Comparison of ENCODE assay signal across 18 cellular contexts in genomic region chr17:51150932-51151331, GRCh38. TPM values are rescaled to one million over a fixed set of nuclear protein-coding genes. Genes with fewer than 3 reads are reported as not detected.
A peak's percentile ranks its signal among the peaks of the same experiment; 100 is the strongest.
DNase-seq lines count a peak whose midpoint lies in the region; ATAC-seq and TF ChIP-seq lines count a peak whose summit lies in the region.
"Had no signal": no experiment of that assay in that cellular context is flagged by ENCODE, and none has a peak within 500 bp of the region (broad histone marks: within the 10 kb centered on the region; RNA-seq: fewer than 3 reads in every experiment).

No MANE protein-coding gene starts in this region.

- H3K36me3 Mint-ChIP-seq in activated naive CD4-positive, alpha-beta T cell treated with anti-CD3 and anti-CD28 coated beads, Interleukin-2, amount 50 U/mL, for 24 hours = no peaks in the 10 kb centered on the region

- H3K9me3 Mint-ChIP-seq in activated naive CD4-positive, alpha-beta T cell treated with anti-CD3 and anti-CD28 coated beads, Interleukin-2, amount 50 U/mL, for 24 hours = no peaks in the 10 kb centered on the region
- H3K9me3 Mint-ChIP-seq: CD8-positive, alpha-beta T cell; GM23338 had no signal

- no peak overlapping the region for H3K4me3 ChIP-seq in HCT116 (replicated peaks in 1 of 2; ENCODE audit: low read depth in 1 of 2, low read length in 2 of 2)
- no peak overlapping the region for H3K4me3 ChIP-seq in Panc1 (ENCODE audit: low read depth in 2 of 2, low read length in 2 of 2)
- no peak overlapping the region for H3K4me3 ChIP-seq in osteoblast (ENCODE audit: insufficient read depth, low read length)
- H3K4me3 ChIP-seq: BLaER1 treated with 17β-estradiol and CSF1 and Interleukin-3, amounts not matched to agents 10 nM and 100 nM; GM23338; K562 had no signal

- H2AFZ ChIP-seq in HCT116 (ENCODE audit: low read depth, low read length, poor library complexity, severe bottlenecking) (peak overlapping the region; percentile 0), osteoblast (ENCODE audit: low read length) (no peak overlapping the region)
- H2AFZ ChIP-seq: GM23338 had no signal

- peaks cover 14 to 30% of the 10 kb centered on the region in 2 experiments for H3K4me1 ChIP-seq in HCT116 (ENCODE audit: control insufficient read depth in 1 of 2, insufficient read depth in 2 of 2, low read length in 2 of 2)
- H3K4me1 ChIP-seq in Panc1 (ENCODE audit: control insufficient read depth, insufficient read depth, low read length) = peaks cover 11% of the 10 kb centered on the region; the same call in 1 of the 2 replicates
- H3K4me1 ChIP-seq in osteoblast (ENCODE audit: insufficient read depth, low read length) = peaks cover 17% of the 10 kb centered on the region

- TF ChIP-seq CTCF in HCT116 (IDR thresholded peaks at IDR 0.05 in 2 of 3, conservative IDR thresholded peaks at IDR 0.05 in 1 of 3; ENCODE audit: borderline replicate concordance in 1 of 3, insufficient read depth in 1 of 3, low read depth in 2 of 3, low read length in 2 of 3) = no peak
- no peak for TF ChIP-seq CTCF in Panc1 (IDR thresholded peaks at IDR 0.05)
- TF ChIP-seq CTCF in osteoblast (IDR thresholded peaks at IDR 0.05; ENCODE audit: extremely low read depth, low read depth, low read length) = no peak

- H3K27me3 ChIP-seq in HCT116 (ENCODE audit: insufficient read depth, low read length) = no peaks in the 10 kb centered on the region
- no peaks in the 10 kb centered on the region for H3K27me3 ChIP-seq in Panc1 (ENCODE audit: control insufficient read depth, insufficient read depth, low read length)
- no peaks in the 10 kb centered on the region for H3K27me3 ChIP-seq in osteoblast (ENCODE audit: insufficient read depth, low read length)
- H3K27me3 ChIP-seq: BLaER1 treated with 17β-estradiol and CSF1 and Interleukin-3, amounts not matched to agents 10 nM and 100 nM had no signal

- H3K9me3 ChIP-seq in HCT116 (ENCODE audit: control insufficient read depth in 1 of 2, insufficient read depth in 1 of 2, low read depth in 1 of 2, low read length in 2 of 2) = no peaks in the 10 kb centered on the region
- H3K9me3 ChIP-seq in Panc1 (ENCODE audit: control insufficient read depth, insufficient read depth, low read depth, low read length) = no peaks in the 10 kb centered on the region
- H3K9me3 ChIP-seq in osteoblast (ENCODE audit: low read depth, low read length) = no peaks in the 10 kb centered on the region
- H3K9me3 ChIP-seq: BLaER1 treated with 17β-estradiol and CSF1 and Interleukin-3, amounts not matched to agents 10 nM and 100 nM had no signal

- CTCF ChIA-PET in HCT116 (lab: Charles Lee) = interaction anchor here (0.7 to 1.4 kb wide), 2 partner anchors 150 to 753 kb away, joined by 3 to 4 read pairs; no protein-coding TSS in a partner anchor
- CTCF ChIA-PET in Panc1 (lab: Charles Lee) = no interaction called here

- RAD21 ChIA-PET in HCT116 (lab: Charles Lee; ENCODE audit: low non-redundant PET in 1 of 2, low total read pairs in 2 of 2, uncharacterized antibody in 2 of 2, unreplicated experiment in 2 of 2) = no interaction called here

- H4K20me1 ChIP-seq in HCT116 (ENCODE audit: insufficient read depth) (0 out of 2 replicates have a peak, but pooled peaks cover 2% of the 10 kb centered on the region), osteoblast (ENCODE audit: insufficient read depth, low read length) (peaks cover 5% of the 10 kb centered on the region)

- H3K4me2 ChIP-seq in HCT116 (ENCODE audit: low read length) (no peak overlapping the region), osteoblast (ENCODE audit: insufficient read depth, low read length) (no peak overlapping the region)
- H3K4me2 ChIP-seq: BLaER1 treated with 17β-estradiol and CSF1 and Interleukin-3, amounts not matched to agents 10 nM and 100 nM; GM23338 had no signal

- peaks cover 6 to 8% of the 10 kb centered on the region in 2 experiments; a peak in 3 of 4 replicates for H3K36me3 ChIP-seq in HCT116 (ENCODE audit: control insufficient read depth in 1 of 2, insufficient read depth in 2 of 2, low read length in 2 of 2)
- H3K36me3 ChIP-seq in Panc1 (ENCODE audit: control insufficient read depth, insufficient read depth, low read length) = peaks cover 19% of the 10 kb centered on the region
- peaks cover 7% of the 10 kb centered on the region for H3K36me3 ChIP-seq in osteoblast (ENCODE audit: insufficient read depth, low read length)

- H3K9ac ChIP-seq in HCT116 (ENCODE audit: low read length) = no peak overlapping the region
- H3K9ac ChIP-seq: BLaER1 treated with 17β-estradiol and CSF1 and Interleukin-3, amounts not matched to agents 10 nM and 100 nM had no signal

- POLR2A ChIA-PET in HCT116 (lab: Charles Lee) = interaction anchor here (0.7 kb wide), 1 partner anchor 29 kb away, joined by 3 read pairs; no protein-coding TSS in a partner anchor
- POLR2A ChIA-PET in Panc1 (lab: Charles Lee) = no interaction called here

- no peaks in the 10 kb centered on the region for H3K27me3 Mint-ChIP-seq in activated naive CD4-positive, alpha-beta T cell treated with anti-CD3 and anti-CD28 coated beads, Interleukin-2, amount 50 U/mL, for 24 hours
- H3K27me3 Mint-ChIP-seq: B cell had no signal

- H3K4me3 Mint-ChIP-seq in activated naive CD4-positive, alpha-beta T cell treated with anti-CD3 and anti-CD28 coated beads, Interleukin-2, amount 50 U/mL, for 24 hours = no peak overlapping the region
- H3K4me3 Mint-ChIP-seq: B cell; CD8-positive, alpha-beta T cell; GM23338 had no signal

- no peak for DNase-seq in activated naive CD4-positive, alpha-beta T cell (lab: John Stamatoyannopoulos, UW)
- no peak for DNase-seq in HCT116 (ENCODE audit: low read depth, low spot score)
- no peak for DNase-seq in Panc1 (ENCODE audit: low read depth, low spot score)
- DNase-seq in osteoblast (ENCODE audit: insufficient read length, low spot score, missing footprints) = peak; percentile 52
- DNase-seq in GOT3 (lab: John Stamatoyannopoulos, UW) = no peak
- no peak for DNase-seq in EL
- DNase-seq in effector CD8-positive, alpha-beta T cell (lab: John Stamatoyannopoulos, UW) = no peak
- DNase-seq: 8988T; CD8-positive, alpha-beta T cell; COR-L47; GDM1; H7 had no signal

- H3K4me1 Mint-ChIP-seq in activated naive CD4-positive, alpha-beta T cell treated with anti-CD3 and anti-CD28 coated beads, Interleukin-2, amount 50 U/mL, for 24 hours = peaks cover 21% of the 10 kb centered on the region
- H3K4me1 Mint-ChIP-seq: GM23338 had no signal

- intact Hi-C loops in HCT116 (cut with micrococcal nuclease) = loop anchor here (5.0 to 10.0 kb wide), 5 partner anchors 94 to 606 kb away; partner anchors contain the start of genes SPATA20 and TOB1
- intact Hi-C loops in Panc1 (cut with micrococcal nuclease; ENCODE audit: unreplicated experiment) = loop anchor here (10.0 kb wide), 1 partner anchor 296 kb away; no protein-coding TSS in a partner anchor

- ATAC-seq in HCT116 (no peak), Panc1 (no peak)
- ATAC-seq: CD8-positive, alpha-beta T cell; GM23338; K562 had no signal

- no peaks in the 10 kb centered on the region for H3K9me2 ChIP-seq in HCT116 (ENCODE audit: insufficient read depth)

- TF ChIP-seq RAD21 in HCT116 (IDR thresholded peaks at IDR 0.05; ENCODE audit: low read depth) = no peak

- in situ Hi-C loops in Panc1 (cut with HindIII; ENCODE audit: low pct_unique_long_range_greater_than_20kb, low sequenced_read_pairs) = no loop called here

- no peak overlapping the region for H3K27ac ChIP-seq in HCT116 (ENCODE audit: low read depth, low read length)
- H3K27ac ChIP-seq in Panc1 (ENCODE audit: low read length) = 0 out of 2 replicates have a peak overlapping the region, but pooled peaks have one; percentile 15
- H3K27ac ChIP-seq in osteoblast (ENCODE audit: low read depth, low read length) = no peak overlapping the region
- H3K27ac ChIP-seq: BLaER1 treated with 17β-estradiol and CSF1 and Interleukin-3, amounts not matched to agents 10 nM and 100 nM; HL-60 had no signal

- peak overlapping the region; percentile 3 for H3K27ac Mint-ChIP-seq in activated naive CD4-positive, alpha-beta T cell treated with anti-CD3 and anti-CD28 coated beads, Interleukin-2, amount 50 U/mL, for 24 hours
- H3K27ac Mint-ChIP-seq: B cell; CD8-positive, alpha-beta T cell; GM23338 had no signal

- BruUV-seq in HCT116 (replicated peaks; lab: Mats Ljungman, UMichigan) = no TSS peak
- no TSS peak for BruUV-seq in Panc1 (replicated peaks; lab: Mats Ljungman, UMichigan)

- H3K79me2 ChIP-seq in HCT116 (ENCODE audit: insufficient read depth, low read length) (peaks cover 26% of the 10 kb centered on the region), osteoblast (ENCODE audit: insufficient read depth, low read length) (peaks cover 25% of the 10 kb centered on the region)

- TF ChIP-seq POLR2A in HCT116 (IDR thresholded peaks at IDR 0.05; ENCODE audit: borderline replicate concordance, extremely low read depth, insufficient read depth, insufficient read length) = no peak

TF ChIP-seq in HCT116, 20 proteins besides CTCF, POLR2A, EP300 and RAD21 (continues in another document):
- TF ChIP-seq SIN3A (IDR thresholded peaks at IDR 0.05; ENCODE audit: low read depth) = no peak
- TF ChIP-seq POLR2AphosphoS5 (IDR thresholded peaks at IDR 0.05; ENCODE audit: low read depth, low read length) = no peak
- no peak for TF ChIP-seq ATF3 (IDR thresholded peaks at IDR 0.05)
- TF ChIP-seq ELF1 (IDR thresholded peaks at IDR 0.05; ENCODE audit: borderline replicate concordance, low read depth) = no peak
- no peak for TF ChIP-seq ZNF274 (IDR thresholded peaks at IDR 0.05; ENCODE audit: low read depth, low read length)
- no peak for TF ChIP-seq EZH2phosphoT487 (IDR thresholded peaks at IDR 0.05; ENCODE audit: borderline replicate concordance)
- no peak for TF ChIP-seq SP1 (IDR thresholded peaks at IDR 0.05; ENCODE audit: low read depth)
- TF ChIP-seq TCF7L2 (IDR thresholded peaks at IDR 0.05; ENCODE audit: borderline replicate concordance, extremely low read depth, insufficient read depth, insufficient read length) = no peak
- TF ChIP-seq ZFX (IDR thresholded peaks at IDR 0.05) = no peak
- no peak for TF ChIP-seq JUND (IDR thresholded peaks at IDR 0.05)

RNA-seq across cellular contexts. Expression of gene NME1, which starts 2.4 kb away (rescaled TPM):
- total RNA-seq in HCT116 (2021; ENCODE audit: unreplicated experiment) = 510 TPM
- 350 and 483 TPM in 2 replicates for polyA plus RNA-seq in HCT116 (2012)
- total RNA-seq in Panc1 (2021; ENCODE audit: unreplicated experiment) = 345 TPM
- polyA plus RNA-seq in Panc1 (2012; ENCODE audit: insufficient read length) = 213 TPM
- total RNA-seq in osteoblast = 53.6 and 58.6 TPM in 2 replicates

RNA-seq across cellular contexts. Expression of gene NME2, which starts 15.3 kb away (rescaled TPM):
- total RNA-seq in HCT116 (2021; ENCODE audit: unreplicated experiment) = 1,287 TPM
- polyA plus RNA-seq in HCT116 (2012) = 1,511 and 1,737 TPM in 2 replicates
- total RNA-seq in Panc1 (2021; ENCODE audit: unreplicated experiment) = 1,280 TPM
- polyA plus RNA-seq in Panc1 (2012; ENCODE audit: insufficient read length) = 1,545 TPM
- 512 and 524 TPM in 2 replicates for total RNA-seq in osteoblast

RNA-seq across cellular contexts. Expression of gene SPAG9, which starts 30.3 kb away (rescaled TPM):
- total RNA-seq in HCT116 (2021; ENCODE audit: unreplicated experiment) (77.6 TPM), Panc1 (2021; ENCODE audit: unreplicated experiment) (144 TPM), osteoblast (175 and 192 TPM in 2 replicates)
- polyA plus RNA-seq in HCT116 (2012) = 44.2 and 45.8 TPM in 2 replicates
- 55.3 TPM for polyA plus RNA-seq in Panc1 (2012; ENCODE audit: insufficient read length)
